Comparison of ENCODE assay signal across 28 cellular contexts in genomic region chr11:128215238-128215882, GRCh38.
"Had no signal": no experiment of that assay in that cellular context is flagged by ENCODE, and none has a peak within 500 bp of the region (broad histone marks: within the 10 kb centered on the region; RNA-seq: fewer than 3 reads in every experiment).

No MANE protein-coding gene starts in this region.

- H3K9ac ChIP-seq: parathyroid adenoma had no signal

- H3K36me3 ChIP-seq: ovary, right lobe of liver, sigmoid colon, stomach, thoracic aorta, thyroid gland, tibial nerve, upper lobe of right lung, uterus had no signal

- H3K27ac ChIP-seq: ovary, parathyroid adenoma, psoas muscle, right lobe of liver, sigmoid colon, stomach, thoracic aorta, thyroid gland, tibial nerve, upper lobe of right lung, uterus had no signal

- DNase-seq: naive thymus-derived CD8-positive, alpha-beta T cell; nephron progenitor cell; occipital lobe; ovary; psoas muscle; right cardiac atrium; right lobe of liver; sigmoid colon; small intestine; stimulated activated CD4-positive, alpha-beta T cell treated with anti-CD3 and anti-CD28 coated beads, Interleukin-15, amount 100 ng/mL, for 24 hours; stimulated activated CD4-positive, alpha-beta T cell treated with anti-CD3 and anti-CD28 coated beads, Interleukin-2, amount 100 ng/mL, for 24 hours; stimulated activated CD4-positive, alpha-beta T cell treated with anti-CD3 and anti-CD28 coated beads, Interleukin-2, amount 100 ng/mL, for 48 hours; stimulated activated CD4-positive, alpha-beta T cell treated with anti-CD3 and anti-CD28 coated beads, Interleukin-4, amount 100 ng/mL, for 24 hours; stimulated activated naive B cell treated with anti-CD40 and anti-IgM and Interleukin-4, amounts not matched to agents 10 μg/mL and 1 μg/mL and 100 μg/mL, for 72 hours; stimulated activated naive CD4-positive, alpha-beta T cell treated with Interleukin-2 at 50 U/mL for 16 hours; stomach; thyroid gland; upper lobe of right lung; uterus had no signal

- H3K79me2 ChIP-seq: parathyroid adenoma had no signal

- H3K27me3 ChIP-seq: ovary, right lobe of liver, sigmoid colon, stomach, thyroid gland, tibial nerve, upper lobe of right lung, uterus had no signal

- H3K4me3 Mint-ChIP-seq: naive thymus-derived CD8-positive, alpha-beta T cell; natural killer cell treated with Interleukin-12 subunit alpha and Interleukin-12 subunit beta and Interleukin-15 and Interleukin-18, amount 100 ng/mL, for 72 hours; nephron progenitor cell; neural crest cell; stimulated activated effector memory CD8-positive, alpha-beta T cell treated with anti-CD3 and anti-CD28 coated beads, Interleukin-12 subunit alpha, Interleukin-12 subunit beta, amount 100 ng/mL, for 72 hours; stimulated activated naive B cell treated with anti-CD40 and anti-IgM and Interleukin-4, amounts not matched to agents 10 μg/mL and 1 μg/mL and 100 μg/mL, for 72 hours; stimulated activated naive CD8-positive, alpha-beta T cell treated with anti-CD3 and anti-CD28 coated beads, Interleukin-15, Interleukin-2, amounts not matched to agents 100 ng/mL and 50 ng/mL, for 24 hours; type B pancreatic cell had no signal

- H2AFZ ChIP-seq: parathyroid adenoma had no signal

- H3K9me3 Mint-ChIP-seq: naive thymus-derived CD8-positive, alpha-beta T cell; natural killer cell treated with Interleukin-12 subunit alpha and Interleukin-12 subunit beta and Interleukin-15 and Interleukin-18, amount 100 ng/mL, for 72 hours; neural crest cell; stimulated activated effector memory CD8-positive, alpha-beta T cell treated with anti-CD3 and anti-CD28 coated beads, Interleukin-12 subunit alpha, Interleukin-12 subunit beta, amount 100 ng/mL, for 72 hours had no signal

- H3K27ac Mint-ChIP-seq: natural killer cell treated with Interleukin-12 subunit alpha and Interleukin-12 subunit beta and Interleukin-15 and Interleukin-18, amount 100 ng/mL, for 72 hours; nephron progenitor cell; progenitor cell of endocrine pancreas; stimulated activated effector memory CD8-positive, alpha-beta T cell treated with anti-CD3 and anti-CD28 coated beads, Interleukin-12 subunit alpha, Interleukin-12 subunit beta, amount 100 ng/mL, for 72 hours; stimulated activated naive B cell treated with anti-CD40 and anti-IgM and Interleukin-4, amounts not matched to agents 10 μg/mL and 1 μg/mL and 100 μg/mL, for 72 hours; stimulated activated naive CD8-positive, alpha-beta T cell treated with anti-CD3 and anti-CD28 coated beads, Interleukin-15, Interleukin-2, amounts not matched to agents 100 ng/mL and 50 ng/mL, for 24 hours; type B pancreatic cell had no signal

- H3K4me1 Mint-ChIP-seq: naive thymus-derived CD8-positive, alpha-beta T cell; neural crest cell; stimulated activated effector memory CD8-positive, alpha-beta T cell treated with anti-CD3 and anti-CD28 coated beads, Interleukin-12 subunit alpha, Interleukin-12 subunit beta, amount 100 ng/mL, for 72 hours had no signal

- H3K27me3 Mint-ChIP-seq: naive thymus-derived CD8-positive, alpha-beta T cell; natural killer cell treated with Interleukin-12 subunit alpha and Interleukin-12 subunit beta and Interleukin-15 and Interleukin-18, amount 100 ng/mL, for 72 hours; stimulated activated naive B cell treated with anti-CD40 and anti-IgM and Interleukin-4, amounts not matched to agents 10 μg/mL and 1 μg/mL and 100 μg/mL, for 72 hours; type B pancreatic cell had no signal

- H3K4me1 ChIP-seq: parathyroid adenoma, psoas muscle, right lobe of liver, thyroid gland, upper lobe of right lung, uterus had no signal

- H3K4me3 ChIP-seq: ovary, psoas muscle, right lobe of liver, sigmoid colon, stomach, thoracic aorta, thyroid gland, tibial nerve, upper lobe of right lung, uterus had no signal

- H3K36me3 Mint-ChIP-seq: naive thymus-derived CD8-positive, alpha-beta T cell; natural killer cell treated with Interleukin-12 subunit alpha and Interleukin-12 subunit beta and Interleukin-15 and Interleukin-18, amount 100 ng/mL, for 72 hours; stimulated activated effector memory CD8-positive, alpha-beta T cell treated with anti-CD3 and anti-CD28 coated beads, Interleukin-12 subunit alpha, Interleukin-12 subunit beta, amount 100 ng/mL, for 72 hours; stimulated activated naive B cell treated with anti-CD40 and anti-IgM and Interleukin-4, amounts not matched to agents 10 μg/mL and 1 μg/mL and 100 μg/mL, for 72 hours; type B pancreatic cell had no signal

- ATAC-seq: naive thymus-derived CD8-positive, alpha-beta T cell; natural killer cell treated with Interleukin-12 subunit alpha and Interleukin-12 subunit beta and Interleukin-15 and Interleukin-18, amount 100 ng/mL, for 72 hours; psoas muscle; right cardiac atrium; stimulated activated effector memory CD8-positive, alpha-beta T cell treated with anti-CD3 and anti-CD28 coated beads, Interleukin-12 subunit alpha, Interleukin-12 subunit beta, amount 100 ng/mL, for 72 hours; stimulated activated naive B cell treated with anti-CD40 and anti-IgM and Interleukin-4, amounts not matched to agents 10 μg/mL and 1 μg/mL and 100 μg/mL, for 72 hours; upper lobe of right lung had no signal

- H3K9me3 ChIP-seq: ovary, psoas muscle, right lobe of liver, sigmoid colon, thoracic aorta, thyroid gland, tibial nerve, upper lobe of right lung, uterus had no signal
